In genomic region chr20:998431-998830, GRCh38 we compare ENCODE assay signal across 31 cellular contexts. TPM values are rescaled to one million over a fixed set of nuclear protein-coding genes. Genes with fewer than 3 reads are reported as not detected.
"Had no signal": no experiment of that assay in that cellular context is flagged by ENCODE, and none has a peak within 500 bp of the region (broad histone marks: within the 10 kb centered on the region; RNA-seq: fewer than 3 reads in every experiment).

No MANE protein-coding gene starts in this region.

- H2AFZ ChIP-seq: parathyroid adenoma had no signal

- H3K9me3 Mint-ChIP-seq: immature natural killer cell; naive thymus-derived CD8-positive, alpha-beta T cell; nephron; neural crest cell; stimulated activated naive B cell treated with anti-CD40 and anti-IgM and Interleukin-4, amounts not matched to agents 10 μg/mL and 1 μg/mL and 100 μg/mL, for 72 hours had no signal

- H3K27ac Mint-ChIP-seq: immature natural killer cell; naive thymus-derived CD8-positive, alpha-beta T cell; nephron; progenitor cell of endocrine pancreas; stimulated activated naive B cell treated with anti-CD40 and anti-IgM and Interleukin-4, amounts not matched to agents 10 μg/mL and 1 μg/mL and 100 μg/mL, for 72 hours had no signal

- H3K4me3 ChIP-seq: lower lobe of right lung, stomach, testis, thyroid gland, transverse colon, upper lobe of left lung, vagina had no signal

- H3K27me3 ChIP-seq: testis, vagina had no signal

- H3K4me3 Mint-ChIP-seq: immature natural killer cell; naive thymus-derived CD8-positive, alpha-beta T cell; nephron; neural crest cell; stimulated activated naive B cell treated with anti-CD40 and anti-IgM and Interleukin-4, amounts not matched to agents 10 μg/mL and 1 μg/mL and 100 μg/mL, for 72 hours had no signal

- H3K79me2 ChIP-seq: parathyroid adenoma had no signal

- H3K4me1 ChIP-seq: lower lobe of right lung, testis, vagina had no signal

- ATAC-seq: left cardiac atrium; left lobe of liver; lower lobe of right lung; naive thymus-derived CD8-positive, alpha-beta T cell; right cardiac atrium; sciatic nerve; stimulated activated naive B cell treated with anti-CD40 and anti-IgM and Interleukin-4, amounts not matched to agents 10 μg/mL and 1 μg/mL and 100 μg/mL, for 72 hours; stimulated activated naive CD8-positive, alpha-beta T cell treated with anti-CD3 and anti-CD28 coated beads, Interleukin-15, Interleukin-2, amounts not matched to agents 100 U/mL and 50 U/mL, for 24 hours had no signal

- H3K36me3 ChIP-seq: lower lobe of right lung, neutrophil, stomach, thyroid gland, transverse colon, upper lobe of left lung, vagina had no signal

- H3K27ac ChIP-seq: lower lobe of right lung, neutrophil, parathyroid adenoma, stomach, testis, thyroid gland, transverse colon, vagina had no signal

- H3K36me3 Mint-ChIP-seq: naive thymus-derived CD8-positive, alpha-beta T cell had no signal

- H3K9me3 ChIP-seq: lower lobe of right lung, neutrophil, stomach, testis, thyroid gland, transverse colon, upper lobe of left lung, vagina had no signal

- DNase-seq: hypothalamus; immature natural killer cell; left cardiac atrium; lower lobe of right lung; mammary epithelial cell; mesenchymal stem cell; occipital lobe; right cardiac atrium; small intestine; stimulated activated CD4-positive, alpha-beta T cell treated with anti-CD3 and anti-CD28 coated beads, Interleukin-2, amount 100 ng/mL, for 24 hours; stimulated activated CD4-positive, alpha-beta T cell treated with anti-CD3 and anti-CD28 coated beads, Interleukin-4, amount 100 ng/mL, for 1 hour; stimulated activated naive B cell treated with anti-CD40 and anti-IgM and Interleukin-4, amounts not matched to agents 10 μg/mL and 1 μg/mL and 100 μg/mL, for 72 hours; stimulated activated naive CD8-positive, alpha-beta T cell treated with anti-CD3 and anti-CD28 coated beads, Interleukin-15, Interleukin-2, amounts not matched to agents 100 U/mL and 50 U/mL, for 24 hours; stomach; testis; thyroid gland; transverse colon; upper lobe of left lung had no signal

- H3K9ac ChIP-seq: parathyroid adenoma had no signal

RNA-seq across cellular contexts. Expression of gene RSPO4, which starts 3.7 kb away (rescaled TPM):
- total RNA-seq: left lobe of liver, liver, mammary epithelial cell, neural crest cell, occipital lobe, osteocyte, pulmonary artery endothelial cell, stomach, transverse colon, urinary bladder, vagina had no signal
- polyA plus RNA-seq: immature natural killer cell; liver; naive thymus-derived CD8-positive, alpha-beta T cell had no signal
